Comparison of ENCODE assay signal across 10 cellular contexts in the genomic region with DNA sequence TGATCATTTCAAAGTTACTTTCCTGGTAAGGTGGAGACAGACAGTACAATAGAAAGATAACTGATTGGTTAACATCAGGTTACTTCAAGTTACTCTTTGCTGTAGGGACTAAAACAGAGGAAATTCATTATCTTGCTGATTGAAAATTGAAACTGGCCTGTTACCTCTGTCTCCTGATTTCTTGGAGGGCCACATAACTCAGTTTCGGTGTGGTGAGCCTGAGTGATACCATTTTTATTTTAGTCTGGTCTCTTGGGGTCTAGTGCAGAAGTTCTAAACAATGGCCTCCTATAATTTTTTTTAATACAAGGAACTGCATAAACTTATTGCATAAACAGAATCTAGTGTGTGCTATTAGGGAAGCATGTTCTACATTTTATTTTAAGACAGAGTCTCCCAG. TPM values are rescaled to one million over a fixed set of nuclear protein-coding genes. Genes with fewer than 3 reads are reported as not detected.
DNase-seq lines count a peak whose midpoint lies in the region; ATAC-seq, FAIRE-seq and TF ChIP-seq lines count a peak whose summit lies in the region.
"Had no signal": no experiment of that assay in that cellular context is flagged by ENCODE, and none has a peak within 500 bp of the region (broad histone marks: within the 10 kb centered on the region; RNA-seq: fewer than 3 reads in every experiment).

No MANE protein-coding gene starts in this region.

- H4K20me1 ChIP-seq in HCT116 (ENCODE audit: insufficient read depth): no peaks in the 10 kb centered on the region

- no peaks in the 10 kb centered on the region for H3K27me3 Mint-ChIP-seq in CD8-positive, alpha-beta T cell (ENCODE audit: low read depth)
- H3K27me3 Mint-ChIP-seq in naive B cell: no peaks in the 10 kb centered on the region

- H3K9me3 Mint-ChIP-seq in CD8-positive, alpha-beta T cell: no peaks in the 10 kb centered on the region
- H3K9me3 Mint-ChIP-seq in activated naive CD4-positive, alpha-beta T cell treated with anti-CD3 and anti-CD28 coated beads, Interleukin-2, amount 50 U/mL, for 72 hours: no peaks in the 10 kb centered on the region
- no peaks in the 10 kb centered on the region for H3K9me3 Mint-ChIP-seq in naive B cell

- H3K9ac ChIP-seq in HCT116 (ENCODE audit: low read length): peak overlapping the region; percentile 97

- H3K4me3 ChIP-seq in CD8-positive, alpha-beta T cell (ENCODE audit: low read depth, low read length): peak overlapping the region; percentile 68
- peak overlapping the region in 1 of 2 experiments; percentile 98; a peak in 2 of 4 replicates for H3K4me3 ChIP-seq in HCT116 (replicated peaks in 1 of 2; ENCODE audit: low read depth in 1 of 2, low read length in 2 of 2)

- H3K27me3 ChIP-seq in CD8-positive, alpha-beta T cell (ENCODE audit: insufficient read depth, low read length): no peaks in the 10 kb centered on the region
- H3K27me3 ChIP-seq in HCT116 (ENCODE audit: insufficient read depth, low read length) (no peaks in the 10 kb centered on the region), foreskin keratinocyte (no peaks in the 10 kb centered on the region)

- peak overlapping the region; percentile 92 for H3K27ac ChIP-seq in CD8-positive, alpha-beta T cell (ENCODE audit: low read depth, low read length)
- H3K27ac ChIP-seq in HCT116 (ENCODE audit: low read depth, low read length) (no peak overlapping the region), foreskin keratinocyte (no peak overlapping the region)

- peaks cover 40% of the 10 kb centered on the region for H3K4me1 ChIP-seq in CD8-positive, alpha-beta T cell (ENCODE audit: insufficient read depth, low read length)
- H3K4me1 ChIP-seq in HCT116 (ENCODE audit: control insufficient read depth in 1 of 2, insufficient read depth in 2 of 2, low read length in 2 of 2): peaks cover 16 to 21% of the 10 kb centered on the region in 2 experiments; a peak in 3 of 4 replicates
- peaks cover 10% of the 10 kb centered on the region for H3K4me1 ChIP-seq in foreskin keratinocyte

- H3K36me3 Mint-ChIP-seq in CD8-positive, alpha-beta T cell: peaks cover 28% of the 10 kb centered on the region
- peaks cover 0 to 21% of the 10 kb centered on the region in 2 donors for H3K36me3 Mint-ChIP-seq in activated naive CD4-positive, alpha-beta T cell treated with anti-CD3 and anti-CD28 coated beads, Interleukin-2, amount 50 U/mL, for 72 hours
- peaks cover 6 to 10% of the 10 kb centered on the region in 2 donors for H3K36me3 Mint-ChIP-seq in naive B cell

- no peak overlapping the region for H2AFZ ChIP-seq in HCT116 (ENCODE audit: low read depth, low read length, poor library complexity, severe bottlenecking)

- peaks cover 36% of the 10 kb centered on the region for H3K79me2 ChIP-seq in HCT116 (ENCODE audit: insufficient read depth, low read length)

- no peak for TF ChIP-seq POLR2A in HCT116 (IDR thresholded peaks at IDR 0.05; ENCODE audit: borderline replicate concordance, extremely low read depth, insufficient read depth, insufficient read length)

- RAD21 ChIA-PET in HCT116 (lab: Charles Lee; ENCODE audit: low non-redundant PET in 1 of 2, low total read pairs in 2 of 2, uncharacterized antibody in 2 of 2, unreplicated experiment in 2 of 2): no interaction called here

- intact Hi-C loops in CD8-positive, alpha-beta T cell (cut with DNase I, micrococcal nuclease): no loop called here
- intact Hi-C loops in HCT116 (cut with micrococcal nuclease): no loop called here

- no TSS peak for BruUV-seq in HCT116 (replicated peaks; lab: Mats Ljungman, UMichigan)

- H3K9me2 ChIP-seq in HCT116 (ENCODE audit: insufficient read depth): no peaks in the 10 kb centered on the region

- H3K4me1 Mint-ChIP-seq in CD8-positive, alpha-beta T cell (ENCODE audit: low read depth): peaks cover 72% of the 10 kb centered on the region
- peaks cover 37 to 45% (median 41%) of the 10 kb centered on the region in 3 donors for H3K4me1 Mint-ChIP-seq in naive B cell

- no peak for DNase-seq in CD8-positive, alpha-beta T cell
- no peak for DNase-seq in HCT116 (ENCODE audit: low read depth, low spot score)
- DNase-seq in activated naive CD4-positive, alpha-beta T cell treated with anti-CD3 and anti-CD28 coated beads, Interleukin-2, amount 50 U/mL, for 72 hours (ENCODE audit: low spot score in 2 of 2): no peak
- no peak for DNase-seq in naive B cell
- DNase-seq in NCI-H146 (lab: John Stamatoyannopoulos, UW): no peak
- no peak for DNase-seq in frontal cortex (ENCODE audit: low spot score in 2 of 2)
- DNase-seq in foreskin keratinocyte: no peak
- DNase-seq: NCI-H1930 had no signal

- TF ChIP-seq CTCF in CD8-positive, alpha-beta T cell (IDR thresholded peaks at IDR 0.05): no peak
- TF ChIP-seq CTCF in HCT116 (IDR thresholded peaks at IDR 0.05 in 2 of 3, conservative IDR thresholded peaks at IDR 0.05 in 1 of 3; ENCODE audit: borderline replicate concordance in 1 of 3, insufficient read depth in 1 of 3, low read depth in 2 of 3, low read length in 2 of 3) (no peak), foreskin keratinocyte (conservative IDR thresholded peaks at IDR 0.05) (no peak)

- peak overlapping the region; percentile 93 for H3K4me2 ChIP-seq in HCT116 (ENCODE audit: low read length)

- H3K4me3 Mint-ChIP-seq in CD8-positive, alpha-beta T cell: peak overlapping the region; percentile 98
- H3K4me3 Mint-ChIP-seq in naive B cell: peak overlapping the region; percentile 94 to 99 (median 98)

- POLR2A ChIA-PET in CD8-positive, alpha-beta T cell (lab: Charles Lee): interaction anchor here (1.0 to 1.2 kb wide), 7 partner anchors 8 to 105 kb away, joined by 3 to 5 read pairs (median 4); a partner anchor contains a TSS
- POLR2A ChIA-PET in HCT116 (lab: Charles Lee): interaction anchor here (1.0 kb wide), 1 partner anchor 8 kb away, joined by 3 read pairs; no protein-coding TSS in a partner anchor

- no peaks in the 10 kb centered on the region for H3K36me3 ChIP-seq in CD8-positive, alpha-beta T cell (ENCODE audit: insufficient read depth, low read length)
- H3K36me3 ChIP-seq in HCT116 (ENCODE audit: control insufficient read depth in 1 of 2, insufficient read depth in 2 of 2, low read length in 2 of 2): peaks cover 0 to 4% of the 10 kb centered on the region in 2 experiments; a peak in 2 of 4 replicates

- CTCF ChIA-PET in CD8-positive, alpha-beta T cell (lab: Charles Lee): interaction anchor here (1.2 to 1.7 kb wide), 3 partner anchors 9 to 28 kb away, joined by 3 read pairs; no protein-coding TSS in a partner anchor
- CTCF ChIA-PET in HCT116 (lab: Charles Lee): interaction anchor here (0.9 kb wide), 1 partner anchor 41 kb away, joined by 4 read pairs; no protein-coding TSS in a partner anchor

- no peak for FAIRE-seq in frontal cortex (lab: Jason Lieb, UNC)
- FAIRE-seq: keratinocyte had no signal

- H3K27ac Mint-ChIP-seq in CD8-positive, alpha-beta T cell: peak overlapping the region; percentile 100
- H3K27ac Mint-ChIP-seq in activated naive CD4-positive, alpha-beta T cell treated with anti-CD3 and anti-CD28 coated beads, Interleukin-2, amount 50 U/mL, for 72 hours: peak overlapping the region; percentile 97
- peak overlapping the region; percentile 52 to 100 (median 92) for H3K27ac Mint-ChIP-seq in naive B cell

- no peak for TF ChIP-seq RAD21 in HCT116 (IDR thresholded peaks at IDR 0.05; ENCODE audit: low read depth)

- ATAC-seq in CD8-positive, alpha-beta T cell: no peak
- ATAC-seq in HCT116: no peak
- no peak for ATAC-seq in activated naive CD4-positive, alpha-beta T cell treated with anti-CD3 and anti-CD28 coated beads, Interleukin-2, amount 50 U/mL, for 72 hours
- no peak for ATAC-seq in naive B cell (ENCODE audit: low read depth in 2 of 2)
- ATAC-seq in GM21717 (IDR thresholded peaks at IDR 0.05; ENCODE audit: unreplicated experiment): no peak
- ATAC-seq in foreskin keratinocyte: no peak

- H3K9me3 ChIP-seq in CD8-positive, alpha-beta T cell (ENCODE audit: low read length): no peaks in the 10 kb centered on the region
- H3K9me3 ChIP-seq in HCT116 (ENCODE audit: control insufficient read depth in 1 of 2, insufficient read depth in 1 of 2, low read depth in 1 of 2, low read length in 2 of 2): no peaks in the 10 kb centered on the region

TF ChIP-seq in HCT116, 20 proteins besides CTCF, POLR2A, EP300 and RAD21:
- TF ChIP-seq TCF7L2 (IDR thresholded peaks at IDR 0.05; ENCODE audit: borderline replicate concordance, extremely low read depth, insufficient read depth, insufficient read length) (no peak), EGR1 (IDR thresholded peaks at IDR 0.05; ENCODE audit: low read depth) (no peak), YY1 (IDR thresholded peaks at IDR 0.05; ENCODE audit: extremely low read depth, insufficient replicate concordance, low read depth, low read length) (no peak)
- TF ChIP-seq, protein P1, sequence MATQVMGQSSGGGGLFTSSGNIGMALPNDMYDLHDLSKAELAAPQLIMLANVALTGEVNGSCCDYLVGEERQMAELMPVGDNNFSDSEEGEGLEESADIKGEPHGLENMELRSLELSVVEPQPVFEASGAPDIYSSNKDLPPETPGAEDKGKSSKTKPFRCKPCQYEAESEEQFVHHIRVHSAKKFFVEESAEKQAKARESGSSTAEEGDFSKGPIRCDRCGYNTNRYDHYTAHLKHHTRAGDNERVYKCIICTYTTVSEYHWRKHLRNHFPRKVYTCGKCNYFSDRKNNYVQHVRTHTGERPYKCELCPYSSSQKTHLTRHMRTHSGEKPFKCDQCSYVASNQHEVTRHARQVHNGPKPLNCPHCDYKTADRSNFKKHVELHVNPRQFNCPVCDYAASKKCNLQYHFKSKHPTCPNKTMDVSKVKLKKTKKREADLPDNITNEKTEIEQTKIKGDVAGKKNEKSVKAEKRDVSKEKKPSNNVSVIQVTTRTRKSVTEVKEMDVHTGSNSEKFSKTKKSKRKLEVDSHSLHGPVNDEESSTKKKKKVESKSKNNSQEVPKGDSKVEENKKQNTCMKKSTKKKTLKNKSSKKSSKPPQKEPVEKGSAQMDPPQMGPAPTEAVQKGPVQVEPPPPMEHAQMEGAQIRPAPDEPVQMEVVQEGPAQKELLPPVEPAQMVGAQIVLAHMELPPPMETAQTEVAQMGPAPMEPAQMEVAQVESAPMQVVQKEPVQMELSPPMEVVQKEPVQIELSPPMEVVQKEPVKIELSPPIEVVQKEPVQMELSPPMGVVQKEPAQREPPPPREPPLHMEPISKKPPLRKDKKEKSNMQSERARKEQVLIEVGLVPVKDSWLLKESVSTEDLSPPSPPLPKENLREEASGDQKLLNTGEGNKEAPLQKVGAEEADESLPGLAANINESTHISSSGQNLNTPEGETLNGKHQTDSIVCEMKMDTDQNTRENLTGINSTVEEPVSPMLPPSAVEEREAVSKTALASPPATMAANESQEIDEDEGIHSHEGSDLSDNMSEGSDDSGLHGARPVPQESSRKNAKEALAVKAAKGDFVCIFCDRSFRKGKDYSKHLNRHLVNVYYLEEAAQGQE (IDR thresholded peaks at IDR 0.05; ENCODE audit: low read depth): no peak

RNA-seq across cellular contexts. Expression of a gene that starts 1.2 kb away (rescaled TPM):
- total RNA-seq in CD8-positive, alpha-beta T cell: 10 to 100 TPM; 13.9 to 18.3 TPM
- total RNA-seq in HCT116 (2021; ENCODE audit: unreplicated experiment) (62.8 TPM), frontal cortex (38.3 TPM), foreskin keratinocyte (24.5 and 27.3 TPM in 2 replicates)
- 18.3 and 21.9 TPM in 2 replicates for polyA plus RNA-seq in HCT116 (2012)
- 10 to 100 TPM; 52.5 to 76.1 TPM for total RNA-seq in activated naive CD4-positive, alpha-beta T cell treated with anti-CD3 and anti-CD28 coated beads, Interleukin-2, amount 50 U/mL, for 72 hours
- polyA plus RNA-seq in naive B cell (ENCODE audit: low read depth in 6 of 6) (10 to 100 TPM; 25.0 to 56.8 (median 50.0) TPM), foreskin keratinocyte (13.8 and 15.3 TPM in 2 replicates)
